In the genomic region with DNA sequence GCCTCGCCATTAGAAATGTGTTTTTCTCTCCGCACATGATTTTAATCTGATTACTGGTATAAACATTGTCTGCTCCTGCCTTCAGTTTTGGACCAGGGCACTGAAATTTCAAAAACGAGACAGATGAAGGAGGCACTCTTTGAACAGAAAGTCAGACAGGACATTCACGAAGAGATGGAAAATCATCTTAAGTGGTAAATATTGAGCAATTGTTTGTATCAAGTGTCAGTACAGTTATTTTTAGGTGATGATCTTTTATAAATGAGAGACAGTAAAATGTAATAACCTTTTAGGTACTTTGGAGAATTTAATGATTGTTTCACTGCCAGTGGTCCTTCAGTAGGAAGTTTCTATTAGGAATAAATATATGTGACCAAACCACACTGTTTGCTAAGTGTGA, we compare ENCODE assay signal across 28 cellular contexts.
"Had no signal": no experiment of that assay in that cellular context is flagged by ENCODE, and none has a peak within 500 bp of the region (broad histone marks: within the 10 kb centered on the region; RNA-seq: fewer than 3 reads in every experiment).

No MANE protein-coding gene starts in this region.

- H3K36me3 ChIP-seq: colonic mucosa, esophagus muscularis mucosa, esophagus squamous epithelium, gastroesophageal sphincter, heart left ventricle, heart right ventricle had no signal

- ATAC-seq: effector memory CD8-positive, alpha-beta T cell; esophagus mucosa; foreskin keratinocyte; gastroesophageal sphincter; heart left ventricle; heart right ventricle had no signal

- H3K27ac ChIP-seq: colonic mucosa, coronary artery, dorsolateral prefrontal cortex, epithelial cell of prostate, esophagus muscularis mucosa, esophagus squamous epithelium, foreskin keratinocyte, gastroesophageal sphincter, heart left ventricle, heart right ventricle had no signal

- H3K27ac Mint-ChIP-seq: dendritic cell treated with granulocyte-macrophage colony-stimulating factor and Interleukin-4, amounts not matched to agents 40 ng/mL and 50 ng/mL, for 4 days; effector memory CD8-positive, alpha-beta T cell; endodermal cell had no signal

- FAIRE-seq: colon, endometrium, endothelial cell of umbilical vein, frontal cortex had no signal

- H3K27me3 ChIP-seq: colonic mucosa, dorsolateral prefrontal cortex, heart left ventricle had no signal

- H3K4me1 ChIP-seq: colonic mucosa, esophagus muscularis mucosa, esophagus squamous epithelium, foreskin keratinocyte, gastroesophageal sphincter, heart left ventricle, heart right ventricle had no signal

- DNase-seq: colonic mucosa; cortex of kidney; dermis blood vessel endothelial cell; dorsolateral prefrontal cortex; effector CD4-positive, alpha-beta T cell; effector CD8-positive, alpha-beta T cell; effector memory CD4-positive, alpha-beta T cell; effector memory CD8-positive, alpha-beta T cell; endodermal cell; erythroblast; esophagus squamous epithelium; foreskin fibroblast; foreskin keratinocyte; foreskin melanocyte; glutamatergic neuron; head of caudate nucleus; heart left ventricle; heart right ventricle had no signal

- H3K4me3 Mint-ChIP-seq: dendritic cell treated with granulocyte-macrophage colony-stimulating factor and Interleukin-4, amounts not matched to agents 40 ng/mL and 50 ng/mL, for 4 days; effector memory CD8-positive, alpha-beta T cell; endodermal cell had no signal

- H3K4me3 ChIP-seq: colonic mucosa, coronary artery, dorsolateral prefrontal cortex, esophagus muscularis mucosa, esophagus squamous epithelium, gastroesophageal sphincter, heart left ventricle, heart right ventricle had no signal

- H3K9me3 ChIP-seq: colonic mucosa, esophagus muscularis mucosa, esophagus squamous epithelium, gastroesophageal sphincter, heart left ventricle, heart right ventricle had no signal

- H3K9me3 Mint-ChIP-seq: dendritic cell treated with granulocyte-macrophage colony-stimulating factor and Interleukin-4, amounts not matched to agents 40 ng/mL and 50 ng/mL, for 4 days; effector memory CD8-positive, alpha-beta T cell; endodermal cell had no signal
